30 cellular contexts compared by ENCODE assay signal in the genomic region with DNA sequence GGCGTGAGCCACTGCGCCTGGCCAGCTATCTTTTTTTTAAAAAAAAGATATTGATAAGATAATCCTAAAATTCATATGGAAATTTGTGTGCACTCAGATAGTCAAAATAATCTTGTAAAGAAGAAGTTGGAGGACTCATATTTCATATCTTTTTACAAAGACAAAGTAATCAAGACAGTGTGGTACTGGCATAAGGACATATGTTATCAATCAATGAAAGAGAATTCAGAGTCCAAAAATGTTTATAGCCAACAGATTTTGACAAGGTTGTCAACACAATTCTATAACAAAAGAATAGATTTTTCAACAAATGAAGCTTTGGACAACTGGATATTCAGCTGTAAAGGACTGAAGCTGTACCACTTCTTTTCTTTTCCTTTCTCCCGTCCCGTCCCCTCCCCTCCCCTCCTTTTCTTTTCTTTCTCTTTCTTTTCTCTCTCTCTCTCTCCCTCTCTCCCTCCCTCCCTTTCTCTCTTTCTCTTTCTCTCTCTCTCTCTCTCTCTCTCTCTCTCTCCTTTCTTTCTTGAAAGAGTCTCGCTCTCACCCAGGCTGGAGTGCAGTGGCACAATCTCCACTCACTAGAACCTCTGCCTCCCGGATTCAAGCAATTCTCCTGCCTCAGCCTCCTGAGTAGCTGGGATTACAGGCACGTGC.
"Had no signal": no experiment of that assay in that cellular context is flagged by ENCODE, and none has a peak within 500 bp of the region (broad histone marks: within the 10 kb centered on the region; RNA-seq: fewer than 3 reads in every experiment).

No MANE protein-coding gene starts in this region.

- H3K4me3 Mint-ChIP-seq: activated CD4-positive, alpha-beta memory T cell treated with anti-CD3 and anti-CD28 coated beads, Interleukin-2, amount 10 ng/mL, durations not matched to agents 7 days and 5 days; activated CD4-positive, alpha-beta T cell treated with anti-CD3 and anti-CD28 coated beads, Interleukin-2, amount 10 ng/mL, durations not matched to agents 7 days and 5 days; activated naive CD4-positive, alpha-beta T cell treated with anti-CD3 and anti-CD28 coated beads, Interleukin-2, amount 10 ng/mL, durations not matched to agents 7 days and 5 days; activated T-cell treated with anti-CD3 and anti-CD28 coated beads, Interleukin-2, amount 50 U/mL, for 24 hours; activated T-cell treated with anti-CD3 and anti-CD28 coated beads, Interleukin-2, amount 50 U/mL, for 72 hours; brain; T-cell; T-helper 1 cell treated with Interleukin-12 subunit alpha and Interleukin-12 subunit beta and Interleukin-4 antibody, amounts not matched to agents 30 μg/mL and 1 μg/mL, for 36 hours; T-helper 2 cell treated with Interferon-gamma antibody and Interleukin-4, amounts not matched to agents 5 μg/mL and 100 μg/mL, for 36 hours had no signal

- DNase-seq: activated CD4-positive, alpha-beta memory T cell treated with anti-CD3 and anti-CD28 coated beads, Interleukin-2, amount 10 ng/mL, durations not matched to agents 7 days and 5 days; activated CD4-positive, alpha-beta T cell treated with anti-CD3 and anti-CD28 coated beads for 1 hour; activated CD4-positive, alpha-beta T cell treated with anti-CD3 and anti-CD28 coated beads for 4 hours; activated CD4-positive, alpha-beta T cell treated with anti-CD3 and anti-CD28 coated beads, Interleukin-2, amount 10 ng/mL, durations not matched to agents 7 days and 5 days; activated CD4-positive, alpha-beta T cell treated with anti-CD3 and anti-CD28 coated beads, Interleukin-2, amount 50 U/mL, for 4 hours; activated CD8-positive, alpha-beta memory T cell treated with anti-CD3 and anti-CD28 coated beads, Interleukin-2, amount 50 U/mL, for 48 hours; activated gamma-delta T cell; activated naive CD4-positive, alpha-beta T cell; activated naive CD4-positive, alpha-beta T cell treated with anti-CD3 and anti-CD28 coated beads, Interleukin-2, amount 10 ng/mL, durations not matched to agents 7 days and 5 days; activated T-cell treated with anti-CD3 and anti-CD28 coated beads for 4 hours; activated T-cell treated with anti-CD3 and anti-CD28 coated beads, Interleukin-2, amount 50 U/mL, for 24 hours; activated T-cell treated with anti-CD3 and anti-CD28 coated beads, Interleukin-2, amount 50 U/mL, for 72 hours; central memory CD4-positive, alpha-beta T cell; cerebellar nuclear complex; colonic mucosa; effector CD8-positive, alpha-beta T cell; esophagus squamous epithelium; foreskin melanocyte; hippocampal formation; T-cell; T1000 had no signal

- ATAC-seq: activated naive CD4-positive, alpha-beta T cell treated with anti-CD3 and anti-CD28 coated beads, Interleukin-2, amount 50 U/mL, for 72 hours; activated T-cell treated with anti-CD3 and anti-CD28 coated beads, Interleukin-2, amount 50 U/mL, for 72 hours; gastroesophageal sphincter; T-cell had no signal

- H3K27me3 ChIP-seq: ascending aorta, breast epithelium, cardiac muscle cell, colonic mucosa, esophagus squamous epithelium, gastroesophageal sphincter had no signal

- H3K27ac Mint-ChIP-seq: activated CD4-positive, alpha-beta memory T cell treated with anti-CD3 and anti-CD28 coated beads, Interleukin-2, amount 10 ng/mL, durations not matched to agents 7 days and 5 days; activated CD4-positive, alpha-beta T cell treated with anti-CD3 and anti-CD28 coated beads, Interleukin-2, amount 10 ng/mL, durations not matched to agents 7 days and 5 days; activated naive CD4-positive, alpha-beta T cell treated with anti-CD3 and anti-CD28 coated beads, Interleukin-2, amount 10 ng/mL, durations not matched to agents 7 days and 5 days; activated naive CD4-positive, alpha-beta T cell treated with anti-CD3 and anti-CD28 coated beads, Interleukin-2, amount 50 U/mL, for 72 hours; activated T-cell treated with anti-CD3 and anti-CD28 coated beads, Interleukin-2, amount 50 U/mL, for 24 hours; activated T-cell treated with anti-CD3 and anti-CD28 coated beads, Interleukin-2, amount 50 U/mL, for 72 hours; T-cell; T-helper 1 cell treated with Interleukin-12 subunit alpha and Interleukin-12 subunit beta and Interleukin-4 antibody, amounts not matched to agents 30 μg/mL and 1 μg/mL, for 36 hours; T-helper 2 cell treated with Interferon-gamma antibody and Interleukin-4, amounts not matched to agents 5 μg/mL and 100 μg/mL, for 36 hours had no signal

- H3K4me1 ChIP-seq: breast epithelium, colonic mucosa had no signal

- H3K9me3 ChIP-seq: ascending aorta, breast epithelium, colonic mucosa, esophagus squamous epithelium had no signal

- H3K4me3 ChIP-seq: ascending aorta, breast epithelium, cardiac muscle cell, colonic mucosa, esophagus squamous epithelium, gastroesophageal sphincter had no signal

- H3K27ac ChIP-seq: ascending aorta, breast epithelium, cardiac muscle cell, colonic mucosa, epithelial cell of prostate, esophagus squamous epithelium, gastroesophageal sphincter had no signal

- H3K4me1 Mint-ChIP-seq: activated CD4-positive, alpha-beta memory T cell treated with anti-CD3 and anti-CD28 coated beads, Interleukin-2, amount 10 ng/mL, durations not matched to agents 7 days and 5 days; activated CD4-positive, alpha-beta T cell treated with anti-CD3 and anti-CD28 coated beads, Interleukin-2, amount 10 ng/mL, durations not matched to agents 7 days and 5 days; activated naive CD4-positive, alpha-beta T cell treated with anti-CD3 and anti-CD28 coated beads, Interleukin-2, amount 10 ng/mL, durations not matched to agents 7 days and 5 days had no signal

- H3K27me3 Mint-ChIP-seq: activated CD4-positive, alpha-beta memory T cell treated with anti-CD3 and anti-CD28 coated beads, Interleukin-2, amount 10 ng/mL, durations not matched to agents 7 days and 5 days; activated CD4-positive, alpha-beta T cell treated with anti-CD3 and anti-CD28 coated beads, Interleukin-2, amount 10 ng/mL, durations not matched to agents 7 days and 5 days; activated naive CD4-positive, alpha-beta T cell treated with anti-CD3 and anti-CD28 coated beads, Interleukin-2, amount 10 ng/mL, durations not matched to agents 7 days and 5 days; activated T-cell treated with anti-CD3 and anti-CD28 coated beads, Interleukin-2, amount 50 U/mL, for 24 hours; brain; T-cell had no signal

- H3K36me3 ChIP-seq: breast epithelium, cardiac muscle cell, colonic mucosa, gastroesophageal sphincter had no signal

- H3K9me3 Mint-ChIP-seq: activated naive CD4-positive, alpha-beta T cell treated with anti-CD3 and anti-CD28 coated beads, Interleukin-2, amount 10 ng/mL, durations not matched to agents 7 days and 5 days; activated T-cell treated with anti-CD3 and anti-CD28 coated beads, Interleukin-2, amount 50 U/mL, for 72 hours; T-helper 1 cell treated with Interleukin-12 subunit alpha and Interleukin-12 subunit beta and Interleukin-4 antibody, amounts not matched to agents 30 μg/mL and 1 μg/mL, for 36 hours; T-helper 2 cell treated with Interferon-gamma antibody and Interleukin-4, amounts not matched to agents 5 μg/mL and 100 μg/mL, for 36 hours had no signal
